Comparison of ENCODE assay signal across 8 cellular contexts in genomic region chr10:42866115-42866995, GRCh38.
DNase-seq lines count a peak whose midpoint lies in the region; ATAC-seq and TF ChIP-seq lines count a peak whose summit lies in the region.

No MANE protein-coding gene starts in this region.

- peak overlapping the region in 1 of 11 experiments; percentile 54; a peak in 1 of 22 replicates for H3K9ac ChIP-seq in BLaER1 treated with 17β-estradiol and CSF1 and Interleukin-3, amounts not matched to agents 10 nM and 100 nM

- no peak overlapping the region for H3K4me3 ChIP-seq in BLaER1 treated with 17β-estradiol and CSF1 and Interleukin-3, amounts not matched to agents 10 nM and 100 nM
- peak overlapping the region; percentile 35 for H3K4me3 ChIP-seq in LNCaP clone FGC (ENCODE audit: low read depth, low read length)
- peak overlapping the region; percentile 17 for H3K4me3 ChIP-seq in choroid plexus epithelial cell (ENCODE audit: low read depth, low read length)
- H3K4me3 ChIP-seq in kidney epithelial cell (ENCODE audit: low read depth, low read length), result no peak overlapping the region

- TF ChIP-seq CTCF in LNCaP clone FGC (IDR thresholded peaks at IDR 0.05; ENCODE audit: control insufficient read depth, extremely low read depth, insufficient read depth), result peak; percentile 85
- peak; percentile 59 for TF ChIP-seq CTCF in choroid plexus epithelial cell (conservative IDR thresholded peaks at IDR 0.05; ENCODE audit: low read depth, low read length)
- TF ChIP-seq CTCF in kidney epithelial cell (IDR thresholded peaks at IDR 0.05; ENCODE audit: insufficient read depth, low read length, poor library complexity, severe bottlenecking), result peak; percentile 71

- DNase-seq in LNCaP clone FGC (ENCODE audit: low read depth) (peak; percentile 38), UCSD-AML1 (lab: John Stamatoyannopoulos, UW; ENCODE audit: unreplicated experiment) (peak; percentile 73), choroid plexus epithelial cell (ENCODE audit: low read depth) (peak; percentile 73), kidney epithelial cell (ENCODE audit: low read depth) (peak; percentile 7)
- DNase-seq in stimulated activated CD4-positive, alpha-beta T cell treated with anti-CD3 and anti-CD28 coated beads, Interleukin-15, amount 100 ng/mL, for 24 hours, result peak; percentile 67

- no peaks in the 10 kb centered on the region for H3K9me3 ChIP-seq in BLaER1 treated with 17β-estradiol and CSF1 and Interleukin-3, amounts not matched to agents 10 nM and 100 nM (replicated peaks in 1 of 11)

- H3K4me1 ChIP-seq in BLaER1 treated with 17β-estradiol and CSF1 and Interleukin-3, amounts not matched to agents 10 nM and 100 nM, result peaks cover 25 to 60% (median 52%) of the 10 kb centered on the region in 10 experiments

- no peaks in the 10 kb centered on the region for H4K20me1 ChIP-seq in BLaER1 treated with 17β-estradiol and CSF1 and Interleukin-3, amounts not matched to agents 10 nM and 100 nM

- ATAC-seq in GM19025 (IDR thresholded peaks at IDR 0.05; ENCODE audit: low read depth, unreplicated experiment), result peak; percentile 85
- ATAC-seq in HG02938 (IDR thresholded peaks at IDR 0.05; ENCODE audit: unreplicated experiment), result no peak

- H3K27ac ChIP-seq in BLaER1 treated with 17β-estradiol and CSF1 and Interleukin-3, amounts not matched to agents 10 nM and 100 nM, result no peak overlapping the region

- H3K27me3 ChIP-seq in BLaER1 treated with 17β-estradiol and CSF1 and Interleukin-3, amounts not matched to agents 10 nM and 100 nM, result no peaks in the 10 kb centered on the region
- H3K27me3 ChIP-seq in kidney epithelial cell (ENCODE audit: control insufficient read depth, insufficient read depth, low read length), result peaks cover 28% of the 10 kb centered on the region

- no peaks in the 10 kb centered on the region for H3K36me3 ChIP-seq in BLaER1 treated with 17β-estradiol and CSF1 and Interleukin-3, amounts not matched to agents 10 nM and 100 nM
- H3K36me3 ChIP-seq in kidney epithelial cell (ENCODE audit: control insufficient read depth, insufficient read depth, low read length), result no peaks in the 10 kb centered on the region

- H3K4me2 ChIP-seq in BLaER1 treated with 17β-estradiol and CSF1 and Interleukin-3, amounts not matched to agents 10 nM and 100 nM, result peak overlapping the region; percentile 30 to 89 (median 56); a peak in 21 of 22 replicates

Comparison
In these comparisons a context has a peak if more than half of its experiments do, and no peak if none do; other contexts are left out.
1. H3K4me3 ChIP-seq: peak in LNCaP clone FGC (single experiment) and choroid plexus epithelial cell (single experiment); none in BLaER1 treated with 17β-estradiol and CSF1 and Interleukin-3, amounts not matched to agents 10 nM and 100 nM (0 of 10) and kidney epithelial cell (single experiment).
2. DNase-seq: peak in every context shown above with its lines; median percentile 73 in UCSD-AML1; 73 in choroid plexus epithelial cell; 67 in stimulated activated CD4-positive, alpha-beta T cell treated with anti-CD3 and anti-CD28 coated beads, Interleukin-15, amount 100 ng/mL, for 24 hours; 38 in LNCaP clone FGC; 7 in kidney epithelial cell.
3. Peak in every context shown above with its lines, with median percentiles within 50 percentile points of each other: CTCF ChIP-seq.